In genomic region chr3:50319872-50320625, GRCh38 we compare ENCODE assay signal across 8 cellular contexts. TPM values are rescaled to one million over a fixed set of nuclear protein-coding genes. Genes with fewer than 3 reads are reported as not detected.
DNase-seq lines count a peak whose midpoint lies in the region; ATAC-seq and TF ChIP-seq lines count a peak whose summit lies in the region.

No MANE protein-coding gene starts in this region.

- no peaks in the 10 kb centered on the region for H3K27me3 Mint-ChIP-seq in natural killer cell (ENCODE audit: low read depth in 2 of 2)

- no peaks in the 10 kb centered on the region for H3K36me3 Mint-ChIP-seq in natural killer cell

- H3K27ac Mint-ChIP-seq in natural killer cell, result peak overlapping the region; percentile 69 to 87

- H3K4me3 ChIP-seq in AG09309 (ENCODE audit: control insufficient read depth, low read depth, low read length) (peak overlapping the region; percentile 61), Loucy (ENCODE audit: low read length, poor library complexity, severe bottlenecking) (peak overlapping the region; percentile 78), duodenal mucosa (ENCODE audit: low read depth in 1 of 2, low read length in 2 of 2) (peak overlapping the region; percentile 83 to 94)

- no peaks in the 10 kb centered on the region for H3F3A ChIP-seq in Loucy (ENCODE audit: low read depth)

- TF ChIP-seq CTCF in AG09309 (IDR thresholded peaks at IDR 0.05; ENCODE audit: control insufficient read depth, insufficient read depth, low read depth, low read length, missing control alignments) (no peak), Loucy (conservative IDR thresholded peaks at IDR 0.05; ENCODE audit: low read length) (no peak), natural killer cell (IDR thresholded peaks at IDR 0.05) (no peak)

- peak overlapping the region; percentile 93 for H3K4me3 Mint-ChIP-seq in natural killer cell

- peak overlapping the region; percentile 93 for H3K27ac ChIP-seq in duodenal mucosa (ENCODE audit: low read depth, low read length)

- H3K4me1 Mint-ChIP-seq in natural killer cell, result peaks cover 22 to 46% of the 10 kb centered on the region in 2 donors

- no peak overlapping the region for H2AFZ ChIP-seq in Loucy (ENCODE audit: low read length)

- no peaks in the 10 kb centered on the region for H3K9me2 ChIP-seq in Loucy (replicated peaks; ENCODE audit: low read depth, low read length)

- H3K4me2 ChIP-seq in Loucy (ENCODE audit: low read depth, low read length, poor library complexity, severe bottlenecking), result peak overlapping the region; percentile 95

- intact Hi-C loops in natural killer cell (cut with micrococcal nuclease), result loop anchor here (2.0 kb wide), 1 partner anchor 17 kb away; no protein-coding TSS in a partner anchor

- H3K9me3 Mint-ChIP-seq in natural killer cell, result no peaks in the 10 kb centered on the region

- H3K9me3 ChIP-seq in Loucy (ENCODE audit: insufficient read depth, low read depth, low read length) (no peaks in the 10 kb centered on the region), duodenal mucosa (ENCODE audit: control insufficient read depth in 1 of 2, low read length in 2 of 2) (no peaks in the 10 kb centered on the region)

- ATAC-seq in natural killer cell, result no peak

- peaks cover 15% of the 10 kb centered on the region for H4K20me1 ChIP-seq in Loucy (ENCODE audit: insufficient read depth, low read length, poor library complexity, severe bottlenecking)

- peak overlapping the region; percentile 77 for H3K9ac ChIP-seq in Loucy (ENCODE audit: low read depth, low read length, poor library complexity, severe bottlenecking)
- peak overlapping the region; percentile 85 to 93 for H3K9ac ChIP-seq in duodenal mucosa (ENCODE audit: low read depth in 1 of 2, low read length in 2 of 2)

- H3K36me3 ChIP-seq in Loucy (ENCODE audit: insufficient read depth, low read length) (no peaks in the 10 kb centered on the region), duodenal mucosa (ENCODE audit: control insufficient read depth in 1 of 2, insufficient read depth in 2 of 2, low read length in 2 of 2) (peaks cover 8 to 22% of the 10 kb centered on the region in 2 donors)

- DNase-seq in AG09309 (ENCODE audit: low read depth) (no peak), natural killer cell (no peak), NCI-H526 (lab: John Stamatoyannopoulos, UW) (no peak), AG20443 (ENCODE audit: low spot score) (no peak), islet precursor cell (no peak), NCI-H524 treated with DMSO at 0.1 percent for 48 hours (lab: John Stamatoyannopoulos, UW) (no peak)

- peaks cover 29% of the 10 kb centered on the region for H3K79me2 ChIP-seq in Loucy (ENCODE audit: insufficient read depth, low read length)

- H3K4me1 ChIP-seq in Loucy (ENCODE audit: insufficient read depth, low read length, poor library complexity, severe bottlenecking), result peaks cover 39% of the 10 kb centered on the region
- H3K4me1 ChIP-seq in duodenal mucosa (ENCODE audit: control insufficient read depth in 1 of 2, insufficient read depth in 2 of 2, low read length in 2 of 2), result peaks cover 68 to 80% of the 10 kb centered on the region in 2 donors

- no peaks in the 10 kb centered on the region for H3K27me3 ChIP-seq in Loucy (ENCODE audit: insufficient read depth, low read length, poor library complexity, severe bottlenecking)
- no peaks in the 10 kb centered on the region for H3K27me3 ChIP-seq in duodenal mucosa (ENCODE audit: control insufficient read depth in 1 of 2, insufficient read depth in 2 of 2, low read length in 2 of 2)

RNA-seq across cellular contexts. Expression of gene HYAL2, which starts 2.5 kb away (rescaled TPM):
- 1 to 10 TPM; 1.2 to 3.7 (median 3.1) TPM for total RNA-seq in natural killer cell

RNA-seq across cellular contexts. Expression of gene TUSC2, which starts 8.0 kb away (rescaled TPM):
- 10 to 100 TPM; 18.4 to 23.4 (median 21.3) TPM for total RNA-seq in natural killer cell

RNA-seq across cellular contexts. Expression of gene HYAL1, which starts 16.7 kb away (rescaled TPM):
- total RNA-seq in natural killer cell, result 1 to 10 TPM in 1 of 3 donors, under 1 TPM in 1, not detected in 1; 0.82 to 1.2 TPM

RNA-seq across cellular contexts. Expression of gene RASSF1, which starts 20.6 kb away (rescaled TPM):
- total RNA-seq in natural killer cell, result 100 to 1,000 TPM; 298 to 329 (median 305) TPM

RNA-seq across cellular contexts. Expression of gene HYAL3, which starts 20.8 kb away (rescaled TPM):
- total RNA-seq in natural killer cell, result 1 to 10 TPM in 2 of 3 donors, under 1 TPM in 1; 0.93 to 2.0 (median 1.2) TPM
